In genomic region chr2:231132126-231132525, GRCh38 we compare ENCODE assay signal across 17 cellular contexts. TPM values are rescaled to one million over a fixed set of nuclear protein-coding genes. Genes with fewer than 3 reads are reported as not detected.
A peak's percentile ranks its signal among the peaks of the same experiment; 100 is the strongest.
DNase-seq lines count a peak whose midpoint lies in the region; ATAC-seq and TF ChIP-seq lines count a peak whose summit lies in the region.
"Had no signal": no experiment of that assay in that cellular context is flagged by ENCODE, and none has a peak within 500 bp of the region (broad histone marks: within the 10 kb centered on the region; RNA-seq: fewer than 3 reads in every experiment).

No MANE protein-coding gene starts in this region.

- H3K9me3 Mint-ChIP-seq in GM23338 (no peaks in the 10 kb centered on the region), H9 (no peaks in the 10 kb centered on the region)
- H3K9me3 Mint-ChIP-seq: activated naive CD4-positive, alpha-beta T cell treated with anti-CD3 and anti-CD28 coated beads, Interleukin-2, amount 50 U/mL, for 72 hours had no signal

- H3K56ac ChIP-seq in H9 (ENCODE audit: insufficient read length, low read depth, low read length): no peak overlapping the region

- H3K27ac Mint-ChIP-seq in GM23338 (no peak overlapping the region), H9 (no peak overlapping the region)
- H3K27ac Mint-ChIP-seq: activated naive CD4-positive, alpha-beta T cell treated with anti-CD3 and anti-CD28 coated beads, Interleukin-2, amount 50 U/mL, for 72 hours had no signal

- H4K91ac ChIP-seq in H9 (ENCODE audit: insufficient read length, low read depth, low read length): no peak overlapping the region

- no peak overlapping the region for H2BK120ac ChIP-seq in H9 (ENCODE audit: low read depth, low read length, poor library complexity, severe bottlenecking)

- H3K14ac ChIP-seq in H9 (ENCODE audit: insufficient read depth, low read length): no peak overlapping the region

- H2BK15ac ChIP-seq in H9 (ENCODE audit: low read depth, low read length): no peak overlapping the region

- H3K4me3 ChIP-seq in GM23338 (no peak overlapping the region), fibroblast of the aortic adventitia (ENCODE audit: low read depth, low read length) (no peak overlapping the region), skeletal muscle satellite cell (ENCODE audit: low read length) (no peak overlapping the region)
- H3K4me3 ChIP-seq: esophagus muscularis mucosa, SJCRH30, vagina had no signal

- no peak overlapping the region for H3K18ac ChIP-seq in H9 (ENCODE audit: insufficient read length, low read depth, low read length)

- H4K20me1 ChIP-seq in GM23338 (replicated peaks; ENCODE audit: insufficient read depth): no peaks in the 10 kb centered on the region
- H4K20me1 ChIP-seq in H9 (ENCODE audit: control insufficient read depth, insufficient read depth, insufficient read length): no peaks in the 10 kb centered on the region

- H3T11ph ChIP-seq in H9 (ENCODE audit: low read length): no peak overlapping the region

- no peak overlapping the region for H2BK20ac ChIP-seq in H9 (ENCODE audit: low read depth, low read length, poor library complexity, severe bottlenecking)

- H3K23me2 ChIP-seq in H9 (ENCODE audit: insufficient read length, low read depth, low read length, poor library complexity, severe bottlenecking): no peaks in the 10 kb centered on the region

- no peak overlapping the region for H3K4ac ChIP-seq in H9 (ENCODE audit: low read depth, low read length)

- no CpG with 5 or more reads among the region's 1 CpG for WGBS in H9 (ENCODE audit: extremely low coverage, insufficient read length, low lambda C conversion rate)

- no peaks in the 10 kb centered on the region for H3F3A ChIP-seq in GM23338 (replicated peaks; ENCODE audit: low read depth)

- H3K9me2 ChIP-seq in GM23338 (ENCODE audit: insufficient read depth): no peaks in the 10 kb centered on the region

- H3K79me2 ChIP-seq in GM23338 (replicated peaks; ENCODE audit: insufficient read depth) (peaks cover 25% of the 10 kb centered on the region), H9 (ENCODE audit: insufficient read depth, low read length) (no peaks in the 10 kb centered on the region; the same call in 1 of the 2 replicates)

- H2AFZ ChIP-seq in GM23338: no peak overlapping the region
- no peak overlapping the region for H2AFZ ChIP-seq in H9 (ENCODE audit: low read length)

- H3K36me3 ChIP-seq in GM23338 (ENCODE audit: insufficient read depth): no peaks in the 10 kb centered on the region
- H3K36me3 ChIP-seq in skeletal muscle satellite cell (ENCODE audit: insufficient read depth, low read length): no peaks in the 10 kb centered on the region
- H3K36me3 ChIP-seq: esophagus muscularis mucosa, SJCRH30, vagina had no signal

- H3K23ac ChIP-seq in H9 (ENCODE audit: insufficient read length, low read depth, low read length): no peak overlapping the region

- H3K4me2 ChIP-seq in GM23338: 0 out of 2 replicates have a peak overlapping the region, but pooled peaks have one; percentile 5
- H3K4me2 ChIP-seq in skeletal muscle satellite cell (ENCODE audit: low read length): peak overlapping the region; percentile 38
- H3K4me2 ChIP-seq in H9 (ENCODE audit: insufficient read depth, insufficient read length, low read length): no peak overlapping the region

- DNase-seq in GM23338 (ENCODE audit: low spot score): peak; percentile 19
- DNase-seq in fibroblast of the aortic adventitia (ENCODE audit: low read depth): peak; percentile 97
- no peak for DNase-seq in GM19240 (ENCODE audit: insufficient read length, low spot score)
- DNase-seq in H9: no peak
- no peak for DNase-seq in NCI-H524 (lab: John Stamatoyannopoulos, UW)
- DNase-seq: activated CD8-positive, alpha-beta memory T cell treated with anti-CD3 and anti-CD28 coated beads, Interleukin-2, amount 50 U/mL, for 4 hours; DMS79 treated with DMSO at 0.1 percent for 48 hours; NK-92 treated with Interleukin-12 subunit alpha and Interleukin-12 subunit beta, amount 100 ng/mL, for 24 hours; stimulated activated naive CD4-positive, alpha-beta T cell had no signal

- H2BK12ac ChIP-seq in H9 (ENCODE audit: insufficient read length, low read depth, low read length): no peak overlapping the region

- no peak overlapping the region for H2AK5ac ChIP-seq in H9 (ENCODE audit: insufficient read length, low read length)

- no peaks in the 10 kb centered on the region for H3K27me3 ChIP-seq in GM23338 (ENCODE audit: insufficient read depth)
- H3K27me3 ChIP-seq in skeletal muscle satellite cell (ENCODE audit: control insufficient read depth, insufficient read depth, low read length): no peaks in the 10 kb centered on the region
- H3K27me3 ChIP-seq in H9 (ENCODE audit: insufficient read depth, low read length): no peaks in the 10 kb centered on the region
- H3K27me3 ChIP-seq: esophagus muscularis mucosa, SJCRH30, vagina had no signal

- H3K79me1 ChIP-seq in H9 (ENCODE audit: insufficient read depth, low read depth, low read length, poor library complexity, severe bottlenecking): no peaks in the 10 kb centered on the region

- H3K27ac ChIP-seq in GM23338 (ENCODE audit: low read depth) (no peak overlapping the region), H9 (ENCODE audit: insufficient read length, low read depth, low read length) (no peak overlapping the region)
- H3K27ac ChIP-seq: C4-2B, SJCRH30, vagina had no signal

- no peak overlapping the region for H3K9ac ChIP-seq in skeletal muscle satellite cell (ENCODE audit: low read depth, low read length)
- no peak overlapping the region for H3K9ac ChIP-seq in H9 (ENCODE audit: extremely low read depth, insufficient read length, low read length)

- H3K9me3 ChIP-seq in skeletal muscle satellite cell (replicated peaks; ENCODE audit: low read length): no peaks in the 10 kb centered on the region
- no peaks in the 10 kb centered on the region for H3K9me3 ChIP-seq in H9 (ENCODE audit: control insufficient read depth, low read depth, low read length)
- H3K9me3 ChIP-seq: esophagus muscularis mucosa, SJCRH30, vagina had no signal

- H3K4me3 Mint-ChIP-seq in GM23338 (no peak overlapping the region), H9 (no peak overlapping the region)

- no peak overlapping the region for H4K5ac ChIP-seq in H9 (ENCODE audit: insufficient read length, low read depth, low read length)

- H3K27me3 Mint-ChIP-seq in GM23338 (ENCODE audit: insufficient read depth, low read depth, poor library complexity): no peaks in the 10 kb centered on the region
- H3K27me3 Mint-ChIP-seq in H9 (ENCODE audit: low read depth): no peaks in the 10 kb centered on the region

- H3K36me3 Mint-ChIP-seq in GM23338 (ENCODE audit: low read depth): no peaks in the 10 kb centered on the region
- H3K36me3 Mint-ChIP-seq in H9 (ENCODE audit: insufficient read depth in 1 of 3, low read depth in 3 of 3): no peaks in the 10 kb centered on the region
- H3K36me3 Mint-ChIP-seq: activated naive CD4-positive, alpha-beta T cell treated with anti-CD3 and anti-CD28 coated beads, Interleukin-2, amount 50 U/mL, for 72 hours had no signal

- no peak overlapping the region for H2BK5ac ChIP-seq in H9 (ENCODE audit: insufficient read length, low read length)

- H3K4me1 Mint-ChIP-seq in GM23338 (peaks cover 30% of the 10 kb centered on the region; the same call in 2 of the 3 replicates), H9 (peaks cover 21 to 27% of the 10 kb centered on the region in 2 experiments)

- no peak for TF ChIP-seq CTCF in GM23338 (conservative IDR thresholded peaks at IDR 0.05; ENCODE audit: low read depth in 2 of 2)
- TF ChIP-seq CTCF in fibroblast of the aortic adventitia (IDR thresholded peaks at IDR 0.05; ENCODE audit: insufficient read depth, low read length): no peak
- TF ChIP-seq CTCF in H9 (conservative IDR thresholded peaks at IDR 0.05): no peak

- H4K8ac ChIP-seq in H9 (replicated peaks; ENCODE audit: insufficient read length, low read depth, low read length): no peak overlapping the region

- ATAC-seq in GM23338 (no peak; the same call in 2 of the 3 replicates), SK-N-SH treated with all-trans-retinoic acid at 6 μM for 48 hours (peak; percentile 80), HG02798 (IDR thresholded peaks at IDR 0.05; ENCODE audit: poor library complexity, unreplicated experiment) (no peak)
- ATAC-seq: activated naive CD4-positive, alpha-beta T cell treated with anti-CD3 and anti-CD28 coated beads, Interleukin-2, amount 50 U/mL, for 72 hours had no signal

- H3K4me1 ChIP-seq in GM23338 (ENCODE audit: insufficient read depth) (peaks cover 40% of the 10 kb centered on the region), skeletal muscle satellite cell (ENCODE audit: control insufficient read depth, insufficient read depth, low read length) (peaks cover 74% of the 10 kb centered on the region), H9 (ENCODE audit: insufficient read depth, low read length) (no peaks in the 10 kb centered on the region; the same call in 1 of the 2 replicates)

TF ChIP-seq in GM23338, 12 proteins besides CTCF, POLR2A, EP300 and RAD21 (continues in another document):
- TF ChIP-seq JUNB (IDR thresholded peaks at IDR 0.05; ENCODE audit: unreplicated experiment) (no peak), EZH2phosphoT487 (IDR thresholded peaks at IDR 0.05; ENCODE audit: unreplicated experiment) (no peak), NANOG (IDR thresholded peaks at IDR 0.05; ENCODE audit: borderline replicate concordance) (no peak), POLR2AphosphoS5 (IDR thresholded peaks at IDR 0.05; ENCODE audit: low read depth) (no peak), EZH2 (IDR thresholded peaks at IDR 0.05; ENCODE audit: low read depth, unreplicated experiment) (no peak)

TF ChIP-seq in SK-N-SH treated with all-trans-retinoic acid at 6 μM for 48 hours, 23 proteins besides CTCF, POLR2A, EP300 and RAD21:
- no peak for TF ChIP-seq ZNF70 (CRISPR knock-in tag; IDR thresholded peaks at IDR 0.05)
- no peak for TF ChIP-seq OSR1 (CRISPR knock-in tag; IDR thresholded peaks at IDR 0.05)
- 0 out of 2 replicates have a peak, but pooled peaks have one; percentile 21 for TF ChIP-seq TOX (CRISPR knock-in tag; IDR thresholded peaks at IDR 0.05; ENCODE audit: borderline replicate concordance)
TF ChIP-seq in SK-N-SH treated with all-trans-retinoic acid at 6 μM for 48 hours: peak in this region for 1.

RNA-seq across cellular contexts. Expression of gene HTR2B, which starts 7.3 kb away (rescaled TPM):
- total RNA-seq in GM23338 (2014; rRNA removed; shearing (Covaris generic)): not detected in 2 replicates
- polyA plus RNA-seq in GM23338 (2016; fragmentation: Nextera tagmentation; extraction: Ambion mirVana): 0.16 and 0.47 TPM in 2 replicates
- total RNA-seq in fibroblast of the aortic adventitia (ENCODE audit: low replicate concordance) (17.4 and 33.0 TPM in 2 replicates), H9 (2021) (not detected in 2 replicates)
- total RNA-seq in skeletal muscle satellite cell (2012; rRNA removed): under 0.01 TPM in 1 of 2 replicates, not detected in the other
- total RNA-seq: activated naive CD4-positive, alpha-beta T cell treated with anti-CD3 and anti-CD28 coated beads, Interleukin-2, amount 50 U/mL, for 72 hours had no signal

Comparison
In these comparisons a context has a peak if more than half of its experiments do, and no peak if none do; other contexts are left out.
1. DNase-seq: peak in GM23338 (single experiment) and fibroblast of the aortic adventitia (single experiment); none in GM19240 (single experiment), H9 (single experiment) and NCI-H524 (0 of 2).
2. RNA of gene HTR2B, which starts 7.3 kb away (total RNA-seq): 17.4 to 33.0 TPM in fibroblast of the aortic adventitia; not detected in GM23338 and not detected in H9; every median in the first group is over 10 times any median in the second.